ENCODE assay signal across 8 cellular contexts in the genomic region with DNA sequence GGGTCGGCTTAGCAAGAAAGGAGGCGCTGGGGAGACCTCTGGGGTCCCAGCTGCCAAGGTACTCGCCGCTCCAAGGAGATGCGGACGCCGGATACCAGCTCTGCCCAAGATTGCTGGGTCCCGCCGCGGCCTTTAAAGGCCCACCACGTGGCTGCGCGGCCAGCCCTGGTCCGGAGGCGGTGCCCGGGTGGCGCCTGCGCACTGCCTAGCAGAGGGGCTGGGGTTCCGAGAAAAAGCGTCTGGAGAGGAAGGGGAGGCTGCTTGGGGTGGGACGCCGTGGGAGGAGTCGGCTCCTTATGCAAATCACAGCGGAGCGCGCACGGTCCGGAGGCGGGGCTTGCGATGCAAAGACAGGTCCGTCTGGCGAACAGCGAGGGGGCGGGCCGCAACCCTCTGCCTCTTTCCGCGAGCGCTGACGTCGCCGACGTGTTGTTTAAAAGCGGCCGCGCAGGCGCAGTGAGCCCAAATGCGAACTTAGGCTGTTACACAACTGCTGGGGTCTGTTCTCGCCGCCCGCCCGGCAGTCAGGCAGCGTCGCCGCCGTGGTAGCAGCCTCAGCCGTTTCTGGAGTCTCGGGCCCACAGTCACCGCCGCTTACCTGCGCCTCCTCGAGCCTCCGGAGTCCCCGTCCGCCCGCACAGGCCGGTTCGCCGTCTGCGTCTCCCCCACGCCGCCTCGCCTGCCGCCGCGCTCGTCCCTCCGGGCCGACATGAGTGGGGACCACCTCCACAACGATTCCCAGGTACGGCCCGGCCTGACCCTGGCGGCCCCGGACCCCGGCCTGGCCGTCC. TPM values are rescaled to one million over a fixed set of nuclear protein-coding genes. Genes with fewer than 3 reads are reported as not detected.
A peak's percentile ranks its signal among the peaks of the same experiment; 100 is the strongest.
DNase-seq lines count a peak whose midpoint lies in the region; ATAC-seq and TF ChIP-seq lines count a peak whose summit lies in the region.

Gene TOP1, plus strand, starts transcription at position 464 of the 791 bp plus-strand sequence. Its CDS starts 246 bp downstream, at position 710.

- H3K4me3 ChIP-seq in GM12875 (ENCODE audit: low read depth, low read length) (peak within 1 kb of the TSS; percentile 78), adipocyte (ENCODE audit: low read length) (peak within 1 kb of the TSS; percentile 92), cardiac muscle cell (peak within 1 kb of the TSS; percentile 91), trophoblast cell (ENCODE audit: low read depth, low read length) (peak within 1 kb of the TSS; percentile 100), transverse colon (peak within 1 kb of the TSS; percentile 88 to 97 (median 94))

- H3K23ac ChIP-seq in trophoblast cell (ENCODE audit: low read length): no peak within 1 kb of the TSS

- H2AFZ ChIP-seq in trophoblast cell (ENCODE audit: insufficient read depth, low read length, poor library complexity): peak within 1 kb of the TSS; percentile 74

- TF ChIP-seq POLR2A in transverse colon (IDR thresholded peaks at IDR 0.05): peak; percentile 96

- no peaks in the 10 kb centered on the region for H3K27me3 ChIP-seq in adipocyte (replicated peaks; ENCODE audit: control insufficient read depth, insufficient read depth, low read length)
- no peaks in the 10 kb centered on the region for H3K27me3 ChIP-seq in cardiac muscle cell
- no peaks in the 10 kb centered on the region for H3K27me3 ChIP-seq in trophoblast cell (ENCODE audit: insufficient read depth, low read length)
- no peaks in the 10 kb centered on the region for H3K27me3 ChIP-seq in transverse colon

- H3K9me3 ChIP-seq in adipocyte (ENCODE audit: control insufficient read depth, low read length): no peaks in the 10 kb centered on the region
- no peaks in the 10 kb centered on the region for H3K9me3 ChIP-seq in cardiac muscle cell (ENCODE audit: low read depth)
- H3K9me3 ChIP-seq in trophoblast cell (ENCODE audit: insufficient read depth, low read depth, low read length): peaks cover 2% of the 10 kb centered on the region
- no peaks in the 10 kb centered on the region for H3K9me3 ChIP-seq in transverse colon

- H3K79me1 ChIP-seq in trophoblast cell (ENCODE audit: low read length): peaks cover 12% of the 10 kb centered on the region

- H3K36me3 ChIP-seq in adipocyte (ENCODE audit: control insufficient read depth, insufficient read depth, low read length, severe bottlenecking) (no peaks in the 10 kb centered on the region), cardiac muscle cell (no peaks in the 10 kb centered on the region), trophoblast cell (ENCODE audit: control insufficient read depth in 1 of 2, insufficient read depth in 2 of 2, low read length in 2 of 2) (peaks cover 2 to 4% of the 10 kb centered on the region in 2 experiments), transverse colon (no peaks in the 10 kb centered on the region)

- WGBS in trophoblast cell (ENCODE audit: extremely low coverage, insufficient coverage, insufficient read length): no CpG with 5 or more reads among the region's 85 CpGs
- 0 to 1% methylated on average over 5 to 46 of the region's 85 CpGs for WGBS in transverse colon (ENCODE audit: low coverage in 1 of 2), 2 donors

- H3K79me2 ChIP-seq in trophoblast cell (ENCODE audit: control insufficient read depth, insufficient read depth, low read length, poor library complexity): peaks cover 19% of the 10 kb centered on the region

- peak within 1 kb of the TSS; percentile 98 for H4K8ac ChIP-seq in trophoblast cell (ENCODE audit: low read depth, low read length)

- H2BK120ac ChIP-seq in trophoblast cell (ENCODE audit: insufficient read depth, low read length, poor library complexity): peak within 1 kb of the TSS; percentile 94

- TF ChIP-seq CTCF in GM12875 (IDR thresholded peaks at IDR 0.05; ENCODE audit: borderline replicate concordance, insufficient read depth, low read depth, low read length) (no peak), cardiac muscle cell (IDR thresholded peaks at IDR 0.05; ENCODE audit: low read depth, low read length) (no peak), transverse colon (IDR thresholded peaks at IDR 0.05) (no peak)

- intact Hi-C loops in transverse colon (cut with DNase I; ENCODE audit: low total_unique reads): no loop called here

- peak within 1 kb of the TSS; percentile 93 for H3K4ac ChIP-seq in trophoblast cell (ENCODE audit: low read depth, low read length)

- H2AK5ac ChIP-seq in trophoblast cell (ENCODE audit: low read length): peak within 1 kb of the TSS; percentile 89

- peak within 1 kb of the TSS; percentile 78 for H3K4me2 ChIP-seq in trophoblast cell (ENCODE audit: low read length)

- peak; percentile 96 for ATAC-seq in HG02798 (IDR thresholded peaks at IDR 0.05; ENCODE audit: poor library complexity, unreplicated experiment)

- TF ChIP-seq EP300 in transverse colon (IDR thresholded peaks at IDR 0.05; ENCODE audit: low read depth): no peak

- peak within 1 kb of the TSS; percentile 71 for H2BK5ac ChIP-seq in trophoblast cell (ENCODE audit: low read depth, low read length, poor library complexity)

- H3K9ac ChIP-seq in adipocyte (ENCODE audit: low read length) (peak within 1 kb of the TSS; percentile 96), trophoblast cell (ENCODE audit: low read length) (peak within 1 kb of the TSS; percentile 100)

- H3K4me1 ChIP-seq in adipocyte (ENCODE audit: control insufficient read depth, insufficient read depth, low read length) (peaks cover 38% of the 10 kb centered on the region), cardiac muscle cell (ENCODE audit: low read depth) (peaks cover 21% of the 10 kb centered on the region), trophoblast cell (ENCODE audit: control insufficient read depth in 1 of 2, insufficient read depth in 2 of 2, low read length in 2 of 2) (peaks cover 8 to 10% of the 10 kb centered on the region in 2 experiments), transverse colon (peaks cover 21 to 43% (median 40%) of the 10 kb centered on the region in 4 donors)

- peak within 1 kb of the TSS; percentile 92 for H3K18ac ChIP-seq in trophoblast cell (ENCODE audit: low read length)

- peak within 1 kb of the TSS; percentile 93 for H3K27ac ChIP-seq in cardiac muscle cell
- peak within 1 kb of the TSS; percentile 82 for H3K27ac ChIP-seq in trophoblast cell (ENCODE audit: low read depth, low read length)
- peak within 1 kb of the TSS; percentile 95 to 97 (median 96) for H3K27ac ChIP-seq in transverse colon

- H2BK12ac ChIP-seq in trophoblast cell (ENCODE audit: low read length): peak within 1 kb of the TSS; percentile 62

- peak within 1 kb of the TSS; percentile 93 for H3K14ac ChIP-seq in trophoblast cell (ENCODE audit: low read length)

- in situ Hi-C loops in transverse colon (cut with MboI; ENCODE audit: low pct_ligation_motif_present in 1 of 4, low pct_unique_long_range_greater_than_20kb in 1 of 4, low sequenced_read_pairs in 3 of 4): no loop called here

- peak within 1 kb of the TSS; percentile 96 for H4K91ac ChIP-seq in trophoblast cell (ENCODE audit: low read depth, low read length)

- peak within 1 kb of the TSS; percentile 94 for H4K12ac ChIP-seq in trophoblast cell (ENCODE audit: low read depth, low read length)

- DNase-seq in NCI-H1436 (lab: John Stamatoyannopoulos, UW) (peak; percentile 99), T follicular helper cell (ENCODE audit: low read depth) (peak; percentile 99), adipocyte (ENCODE audit: low read depth) (peak; percentile 100), cardiac muscle cell (ENCODE audit: low read depth in 1 of 2, low spot score in 1 of 2) (peak; percentile 100), trophoblast cell (peak; percentile 100), transverse colon (peak; percentile 100)

RNA-seq across cellular contexts. Expression of gene TOP1, which starts in this region (rescaled TPM):
- total RNA-seq in cardiac muscle cell (12.4 and 21.5 TPM in 2 replicates), transverse colon (10 to 100 TPM; 29.6 to 52.3 (median 36.9) TPM)
- polyA plus RNA-seq in cardiac muscle cell: 21.5 and 21.7 TPM in 2 replicates
- 225 and 236 TPM in 2 replicates for polyA plus RNA-seq in trophoblast cell (2013)

Comparison
In these comparisons a context has a peak if more than half of its experiments do, and no peak if none do; other contexts are left out.
1. Peak in every context shown above with its lines: DNase-seq, ATAC-seq, H3K4me3 ChIP-seq and H3K27ac ChIP-seq.